1 cellular context compared by ENCODE assay signal in genomic region chr12:109894939-109895338, GRCh38.
A peak's percentile ranks its signal among the peaks of the same experiment; 100 is the strongest.
TF ChIP-seq lines count a peak whose summit lies in the region.

No MANE protein-coding gene starts in this region.

TF ChIP-seq in K562, 482 proteins besides CTCF, POLR2A, EP300 and RAD21:
- TF ChIP-seq RFX1 (IDR thresholded peaks at IDR 0.05) (peak; percentile 48), HEY1 (CRISPR knock-in tag; IDR thresholded peaks at IDR 0.05; ENCODE audit: borderline replicate concordance) (no peak)
- TF ChIP-seq, protein P1, sequence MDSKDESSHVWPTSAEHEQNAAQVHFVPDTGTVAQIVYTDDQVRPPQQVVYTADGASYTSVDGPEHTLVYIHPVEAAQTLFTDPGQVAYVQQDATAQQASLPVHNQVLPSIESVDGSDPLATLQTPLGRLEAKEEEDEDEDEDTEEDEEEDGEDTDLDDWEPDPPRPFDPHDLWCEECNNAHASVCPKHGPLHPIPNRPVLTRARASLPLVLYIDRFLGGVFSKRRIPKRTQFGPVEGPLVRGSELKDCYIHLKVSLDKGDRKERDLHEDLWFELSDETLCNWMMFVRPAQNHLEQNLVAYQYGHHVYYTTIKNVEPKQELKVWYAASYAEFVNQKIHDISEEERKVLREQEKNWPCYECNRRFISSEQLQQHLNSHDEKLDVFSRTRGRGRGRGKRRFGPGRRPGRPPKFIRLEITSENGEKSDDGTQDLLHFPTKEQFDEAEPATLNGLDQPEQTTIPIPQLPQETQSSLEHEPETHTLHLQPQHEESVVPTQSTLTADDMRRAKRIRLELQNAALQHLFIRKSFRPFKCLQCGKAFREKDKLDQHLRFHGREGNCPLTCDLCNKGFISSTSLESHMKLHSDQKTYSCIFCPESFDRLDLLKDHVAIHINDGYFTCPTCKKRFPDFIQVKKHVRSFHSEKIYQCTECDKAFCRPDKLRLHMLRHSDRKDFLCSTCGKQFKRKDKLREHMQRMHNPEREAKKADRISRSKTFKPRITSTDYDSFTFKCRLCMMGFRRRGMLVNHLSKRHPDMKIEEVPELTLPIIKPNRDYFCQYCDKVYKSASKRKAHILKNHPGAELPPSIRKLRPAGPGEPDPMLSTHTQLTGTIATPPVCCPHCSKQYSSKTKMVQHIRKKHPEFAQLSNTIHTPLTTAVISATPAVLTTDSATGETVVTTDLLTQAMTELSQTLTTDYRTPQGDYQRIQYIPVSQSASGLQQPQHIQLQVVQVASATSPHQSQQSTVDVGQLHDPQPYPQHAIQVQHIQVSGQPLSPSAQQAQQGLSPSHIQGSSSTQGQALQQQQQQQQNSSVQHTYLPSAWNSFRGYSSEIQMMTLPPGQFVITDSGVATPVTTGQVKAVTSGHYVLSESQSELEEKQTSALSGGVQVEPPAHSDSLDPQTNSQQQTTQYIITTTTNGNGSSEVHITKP (IDR thresholded peaks at IDR 0.05; ENCODE audit: partially characterized antibody): peak; percentile 79
